In the genomic region with DNA sequence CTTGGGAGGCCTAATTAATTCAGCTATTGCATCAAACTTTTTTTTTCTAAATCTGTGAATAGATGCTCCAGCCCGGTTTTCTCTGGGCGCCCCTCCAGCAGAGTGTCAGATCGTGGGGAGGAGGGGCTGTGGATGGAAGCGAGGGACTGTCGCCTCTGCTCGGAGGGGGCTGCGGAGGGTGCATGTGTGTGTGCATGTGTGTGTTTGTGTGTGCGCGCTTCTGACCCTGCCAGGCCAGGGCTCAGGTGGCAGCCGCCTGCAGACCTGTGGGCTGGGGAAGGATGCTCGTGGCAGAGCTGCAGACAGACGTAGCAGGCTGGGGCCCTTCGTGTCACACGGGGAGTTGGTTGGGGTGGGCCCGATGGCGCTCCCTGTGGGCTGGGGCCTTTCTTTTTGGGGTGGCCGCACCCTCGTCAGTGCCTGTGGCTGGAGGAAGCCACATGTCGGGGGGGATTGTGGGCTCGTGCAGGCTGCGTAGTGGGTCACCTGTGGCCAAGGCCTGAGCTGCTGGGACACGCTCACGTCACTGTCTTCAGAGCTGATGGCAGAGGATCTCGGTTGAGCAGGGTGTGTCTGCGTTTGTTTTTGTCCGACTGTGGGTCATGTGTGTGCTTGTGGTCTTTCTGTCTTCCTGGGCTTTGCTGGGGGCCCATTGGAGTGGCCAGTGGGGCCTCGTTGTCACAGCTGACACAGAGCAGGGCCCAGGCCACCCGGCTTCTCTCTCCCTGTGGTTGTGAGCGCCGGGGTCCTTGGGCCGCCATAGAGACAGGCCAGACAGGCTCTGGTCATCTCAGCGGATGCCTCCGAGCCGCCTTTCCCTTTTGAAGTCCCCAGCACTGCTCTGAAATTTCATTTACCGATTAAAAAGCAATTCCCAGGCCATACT, we compare ENCODE assay signal across 7 cellular contexts. TPM values are rescaled to one million over a fixed set of nuclear protein-coding genes. Genes with fewer than 3 reads are reported as not detected.
DNase-seq lines count a peak whose midpoint lies in the region; ATAC-seq and TF ChIP-seq lines count a peak whose summit lies in the region.

No MANE protein-coding gene starts in this region.

- no peaks in the 10 kb centered on the region for H3K27me3 Mint-ChIP-seq in activated T-cell treated with anti-CD3 and anti-CD28 coated beads, Interleukin-2, amount 50 U/mL, for 4 hours (ENCODE audit: low read depth)

- H4K8ac ChIP-seq in neuronal stem cell (ENCODE audit: low read depth, low read length), result no peak overlapping the region

- ATAC-seq in activated T-cell treated with anti-CD3 and anti-CD28 coated beads, Interleukin-2, amount 50 U/mL, for 4 hours, result no peak
- ATAC-seq in HG02678 (IDR thresholded peaks at IDR 0.05; ENCODE audit: unreplicated experiment), result no peak

- H3K4me2 ChIP-seq in fibroblast of lung (ENCODE audit: extremely low read depth, insufficient read depth, low read length) (peak overlapping the region; percentile 99), neuronal stem cell (ENCODE audit: insufficient read depth, low read length, poor library complexity, severe bottlenecking) (peak overlapping the region; percentile 97)

- peak overlapping the region; percentile 95 for H3K4me3 Mint-ChIP-seq in activated T-cell treated with anti-CD3 and anti-CD28 coated beads, Interleukin-2, amount 50 U/mL, for 4 hours

- no peak for DNase-seq in LNCaP clone FGC (ENCODE audit: low read depth)
- DNase-seq in activated T-cell treated with anti-CD3 and anti-CD28 coated beads, Interleukin-2, amount 50 U/mL, for 4 hours, result no peak
- peak in 1 of 2 donors; percentile 18 for DNase-seq in fibroblast of lung (ENCODE audit: low read depth in 2 of 2)
- DNase-seq in neuronal stem cell (ENCODE audit: low spot score), result no peak
- DNase-seq in NK-92 treated with Interleukin-12 subunit alpha and Interleukin-12 subunit beta, amount 100 ng/mL, for 24 hours (lab: John Stamatoyannopoulos, UW), result no peak
- no peak for DNase-seq in D341Med (ENCODE audit: low spot score)

- H3K4ac ChIP-seq in neuronal stem cell (ENCODE audit: low read length), result no peak overlapping the region

- no peak overlapping the region for H2BK12ac ChIP-seq in neuronal stem cell (ENCODE audit: low read length)

- H3K36me3 ChIP-seq in fibroblast of lung (ENCODE audit: control insufficient read depth, insufficient read depth, low read length) (peaks cover 9% of the 10 kb centered on the region), neuronal stem cell (replicated peaks in 1 of 2; ENCODE audit: control insufficient read depth in 2 of 2, insufficient read depth in 2 of 2, low read length in 2 of 2) (peaks cover 0 to 36% of the 10 kb centered on the region in 2 donors)

- H3K4me1 ChIP-seq in fibroblast of lung (ENCODE audit: control insufficient read depth, extremely low read depth, insufficient read depth, low read length) (peaks cover 27% of the 10 kb centered on the region), neuronal stem cell (ENCODE audit: control insufficient read depth in 2 of 2, insufficient read depth in 1 of 2, low read depth in 1 of 2, low read length in 2 of 2) (peaks cover 37 to 43% of the 10 kb centered on the region in 2 donors)

- H3K9me3 ChIP-seq in fibroblast of lung (ENCODE audit: control insufficient read depth, insufficient read depth, low read depth, low read length) (no peaks in the 10 kb centered on the region), neuronal stem cell (replicated peaks in 1 of 2; ENCODE audit: control insufficient read depth in 2 of 2, insufficient read depth in 1 of 2, low read depth in 1 of 2, low read length in 2 of 2) (no peaks in the 10 kb centered on the region)

- no peak for TF ChIP-seq CTCF in LNCaP clone FGC (IDR thresholded peaks at IDR 0.05; ENCODE audit: control insufficient read depth, extremely low read depth, insufficient read depth)
- no peak for TF ChIP-seq CTCF in fibroblast of lung (conservative IDR thresholded peaks at IDR 0.05 in 1 of 2, IDR thresholded peaks at IDR 0.05 in 1 of 2; ENCODE audit: low read depth in 1 of 2, low read length in 2 of 2)

- peak overlapping the region; percentile 20 for H2BK15ac ChIP-seq in neuronal stem cell (ENCODE audit: low read length)

- WGBS in neuronal stem cell (ENCODE audit: extremely low coverage in 2 of 2, insufficient read length in 2 of 2, insufficient replicate concordance in 1 of 2), 2 donors, result no CpG with 5 or more reads among the region's 35 CpGs

- no peaks in the 10 kb centered on the region for H3K9me3 Mint-ChIP-seq in activated T-cell treated with anti-CD3 and anti-CD28 coated beads, Interleukin-2, amount 50 U/mL, for 4 hours

- peaks cover 72% of the 10 kb centered on the region for H3K79me2 ChIP-seq in fibroblast of lung (ENCODE audit: control insufficient read depth, insufficient read depth, low read length)

- H3K4me3 ChIP-seq in LNCaP clone FGC (ENCODE audit: low read depth, low read length) (peak overlapping the region; percentile 71), fibroblast of lung (replicated peaks in 1 of 4; ENCODE audit: control extremely low read depth in 1 of 4, insufficient read depth in 1 of 4, low read depth in 3 of 4, low read length in 4 of 4) (peak overlapping the region; percentile 69 to 90 (median 79)), neuronal stem cell (ENCODE audit: low read length in 2 of 2) (peak overlapping the region; percentile 69 to 74)

- peak overlapping the region; percentile 81 for H3K18ac ChIP-seq in neuronal stem cell (ENCODE audit: low read length)

- H2AFZ ChIP-seq in fibroblast of lung (ENCODE audit: low read length), result no peak overlapping the region
- no peak overlapping the region for H2AFZ ChIP-seq in neuronal stem cell (ENCODE audit: low read length)

- H3K79me1 ChIP-seq in neuronal stem cell (ENCODE audit: low read depth, low read length), result peaks cover 32% of the 10 kb centered on the region

- no peak overlapping the region for H2BK120ac ChIP-seq in neuronal stem cell (ENCODE audit: low read depth, low read length)

- H3K36me3 Mint-ChIP-seq in activated T-cell treated with anti-CD3 and anti-CD28 coated beads, Interleukin-2, amount 50 U/mL, for 4 hours (ENCODE audit: insufficient read depth), result no peaks in the 10 kb centered on the region

- peaks cover 54% of the 10 kb centered on the region for H3K4me1 Mint-ChIP-seq in activated T-cell treated with anti-CD3 and anti-CD28 coated beads, Interleukin-2, amount 50 U/mL, for 4 hours (ENCODE audit: low read depth)

- peak overlapping the region; percentile 86 for H3K27ac ChIP-seq in fibroblast of lung (ENCODE audit: insufficient read depth, low read length)
- H3K27ac ChIP-seq in neuronal stem cell (replicated peaks; ENCODE audit: low read length), result no peak overlapping the region

- H3K9ac ChIP-seq in fibroblast of lung (ENCODE audit: insufficient read depth, low read length), result peak overlapping the region; percentile 87
- H3K9ac ChIP-seq in neuronal stem cell (ENCODE audit: low read depth, low read length, poor library complexity), result peak overlapping the region; percentile 81

- H4K91ac ChIP-seq in neuronal stem cell (ENCODE audit: low read depth, low read length, poor library complexity), result no peak overlapping the region

- peak overlapping the region; percentile 90 for H3K23ac ChIP-seq in neuronal stem cell (ENCODE audit: low read depth, low read length, poor library complexity)

- peak overlapping the region; percentile 57 for H2BK5ac ChIP-seq in neuronal stem cell (ENCODE audit: low read length)

- peak overlapping the region; percentile 64 for H2AK5ac ChIP-seq in neuronal stem cell (ENCODE audit: low read depth, low read length)

- H3K27me3 ChIP-seq in fibroblast of lung (ENCODE audit: control insufficient read depth, insufficient read depth, low read length) (no peaks in the 10 kb centered on the region), neuronal stem cell (ENCODE audit: control insufficient read depth in 3 of 3, insufficient read depth in 3 of 3, low read depth in 1 of 3, low read length in 3 of 3) (peaks cover 0 to 7% (median 0%) of the 10 kb centered on the region in 3 experiments)

- H4K20me1 ChIP-seq in fibroblast of lung (ENCODE audit: control insufficient read depth, extremely low read depth, insufficient read depth, low read length), result peaks cover 4% of the 10 kb centered on the region

- H3K14ac ChIP-seq in neuronal stem cell (ENCODE audit: low read length), result no peak overlapping the region

RNA-seq across cellular contexts. Expression of a gene that starts 2.9 kb away (rescaled TPM):
- 10 to 100 TPM; 43.8 to 45.2 (median 44.7) TPM for total RNA-seq in activated T-cell treated with anti-CD3 and anti-CD28 coated beads, Interleukin-2, amount 50 U/mL, for 4 hours
- total RNA-seq in fibroblast of lung, result 18.0 and 21.8 TPM in 2 replicates
- polyA plus RNA-seq in fibroblast of lung, result 11.6 and 18.3 TPM in 2 replicates
- polyA plus RNA-seq in fibroblast of lung (2012), result 30.8 and 38.0 TPM in 2 replicates
- 18.0 and 19.2 TPM in 2 replicates for polyA minus RNA-seq in fibroblast of lung (ENCODE audit: low replicate concordance)
- 37.5 TPM for polyA plus RNA-seq in neuronal stem cell (2013, experiment 1 of 2)
- polyA plus RNA-seq in neuronal stem cell (2013, experiment 2 of 2), result 41.3 TPM

RNA-seq across cellular contexts. Expression of a gene that starts 36.5 kb away (rescaled TPM):
- 10 to 100 TPM; 67.8 to 82.3 (median 69.9) TPM for total RNA-seq in activated T-cell treated with anti-CD3 and anti-CD28 coated beads, Interleukin-2, amount 50 U/mL, for 4 hours
- 21.5 and 23.1 TPM in 2 replicates for total RNA-seq in fibroblast of lung
- 8.2 and 9.7 TPM in 2 replicates for polyA plus RNA-seq in fibroblast of lung
- 39.4 and 46.3 TPM in 2 replicates for polyA plus RNA-seq in fibroblast of lung (2012)
- 6.5 and 10.0 TPM in 2 replicates for polyA minus RNA-seq in fibroblast of lung (ENCODE audit: low replicate concordance)
- polyA plus RNA-seq in neuronal stem cell (2013, experiment 1 of 2), result 108 TPM
- 108 TPM for polyA plus RNA-seq in neuronal stem cell (2013, experiment 2 of 2)
